In the genomic region with DNA sequence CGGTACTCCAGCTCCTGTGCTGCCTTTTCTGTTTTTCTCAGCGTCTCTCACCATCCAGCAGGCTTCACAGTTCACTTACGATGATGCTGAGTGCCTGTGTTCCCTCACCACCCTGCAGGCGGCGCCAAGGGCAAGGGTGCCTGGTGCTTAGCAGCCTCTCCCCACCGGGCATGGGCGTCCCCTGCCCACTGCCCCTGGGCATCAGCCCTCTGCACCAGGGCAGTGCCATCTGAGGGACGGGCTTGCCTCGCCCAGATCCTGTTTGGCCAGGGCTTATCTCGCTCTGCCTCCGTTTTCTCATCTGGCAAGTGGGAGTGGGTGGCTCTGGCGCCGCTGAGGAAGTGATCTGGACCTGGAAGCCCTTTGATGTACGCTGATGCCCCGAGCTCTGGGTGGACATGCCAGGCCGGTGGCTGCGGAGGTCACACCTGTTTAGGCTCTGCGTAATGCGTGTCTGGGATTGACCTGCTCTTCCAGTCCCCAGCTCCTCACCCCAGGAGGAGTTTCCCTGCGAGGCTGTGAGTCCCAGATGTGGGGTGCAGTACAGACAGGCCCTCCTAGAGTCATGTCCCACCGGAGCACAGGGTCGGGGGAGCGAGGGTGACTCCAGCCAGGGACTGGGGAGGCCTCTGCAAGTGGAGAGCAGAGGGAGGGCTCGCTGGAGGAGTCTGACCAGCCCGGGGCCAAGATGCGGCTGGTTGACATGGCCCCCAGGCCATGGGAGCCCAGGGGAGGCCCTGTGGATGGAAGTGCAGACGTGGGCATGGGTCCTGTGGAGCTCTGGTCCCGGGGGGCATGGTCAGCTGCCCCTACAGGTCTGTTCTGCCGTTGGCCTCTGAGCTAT, we compare ENCODE assay signal across 1 cellular context.
TF ChIP-seq lines count a peak whose summit lies in the region.

No MANE protein-coding gene starts in this region.

TF ChIP-seq in GM12878, 131 proteins besides CTCF, POLR2A, EP300 and RAD21:
- TF ChIP-seq, protein P1, sequence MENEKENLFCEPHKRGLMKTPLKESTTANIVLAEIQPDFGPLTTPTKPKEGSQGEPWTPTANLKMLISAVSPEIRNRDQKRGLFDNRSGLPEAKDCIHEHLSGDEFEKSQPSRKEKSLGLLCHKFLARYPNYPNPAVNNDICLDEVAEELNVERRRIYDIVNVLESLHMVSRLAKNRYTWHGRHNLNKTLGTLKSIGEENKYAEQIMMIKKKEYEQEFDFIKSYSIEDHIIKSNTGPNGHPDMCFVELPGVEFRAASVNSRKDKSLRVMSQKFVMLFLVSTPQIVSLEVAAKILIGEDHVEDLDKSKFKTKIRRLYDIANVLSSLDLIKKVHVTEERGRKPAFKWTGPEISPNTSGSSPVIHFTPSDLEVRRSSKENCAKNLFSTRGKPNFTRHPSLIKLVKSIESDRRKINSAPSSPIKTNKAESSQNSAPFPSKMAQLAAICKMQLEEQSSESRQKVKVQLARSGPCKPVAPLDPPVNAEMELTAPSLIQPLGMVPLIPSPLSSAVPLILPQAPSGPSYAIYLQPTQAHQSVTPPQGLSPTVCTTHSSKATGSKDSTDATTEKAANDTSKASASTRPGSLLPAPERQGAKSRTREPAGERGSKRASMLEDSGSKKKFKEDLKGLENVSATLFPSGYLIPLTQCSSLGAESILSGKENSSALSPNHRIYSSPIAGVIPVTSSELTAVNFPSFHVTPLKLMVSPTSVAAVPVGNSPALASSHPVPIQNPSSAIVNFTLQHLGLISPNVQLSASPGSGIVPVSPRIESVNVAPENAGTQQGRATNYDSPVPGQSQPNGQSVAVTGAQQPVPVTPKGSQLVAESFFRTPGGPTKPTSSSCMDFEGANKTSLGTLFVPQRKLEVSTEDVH (IDR thresholded peaks at IDR 0.05; ENCODE audit: low read depth, partially characterized antibody): no peak
- TF ChIP-seq CREB1 (IDR thresholded peaks at IDR 0.05; ENCODE audit: low read depth) (no peak), ZZZ3 (IDR thresholded peaks at IDR 0.05; ENCODE audit: control insufficient read depth, insufficient read length, low read depth) (no peak), SIN3A (IDR thresholded peaks at IDR 0.05; ENCODE audit: low read depth, low read length) (no peak), BCL11A (IDR thresholded peaks at IDR 0.05; ENCODE audit: low read depth, low read length) (no peak), PAX8 (IDR thresholded peaks at IDR 0.05) (no peak)
- TF ChIP-seq, protein P2, sequence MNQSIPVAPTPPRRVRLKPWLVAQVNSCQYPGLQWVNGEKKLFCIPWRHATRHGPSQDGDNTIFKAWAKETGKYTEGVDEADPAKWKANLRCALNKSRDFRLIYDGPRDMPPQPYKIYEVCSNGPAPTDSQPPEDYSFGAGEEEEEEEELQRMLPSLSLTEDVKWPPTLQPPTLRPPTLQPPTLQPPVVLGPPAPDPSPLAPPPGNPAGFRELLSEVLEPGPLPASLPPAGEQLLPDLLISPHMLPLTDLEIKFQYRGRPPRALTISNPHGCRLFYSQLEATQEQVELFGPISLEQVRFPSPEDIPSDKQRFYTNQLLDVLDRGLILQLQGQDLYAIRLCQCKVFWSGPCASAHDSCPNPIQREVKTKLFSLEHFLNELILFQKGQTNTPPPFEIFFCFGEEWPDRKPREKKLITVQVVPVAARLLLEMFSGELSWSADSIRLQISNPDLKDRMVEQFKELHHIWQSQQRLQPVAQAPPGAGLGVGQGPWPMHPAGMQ (IDR thresholded peaks at IDR 0.05; ENCODE audit: borderline replicate concordance): no peak
